ENCODE assay signal across 2 cellular contexts in genomic region chr21:29355043-29355710, GRCh38.
TF ChIP-seq lines count a peak whose summit lies in the region.

No MANE protein-coding gene starts in this region.

TF ChIP-seq in A549, 52 proteins besides CTCF, POLR2A, EP300 and RAD21:
- TF ChIP-seq MAFK (IDR thresholded peaks at IDR 0.05; ENCODE audit: partially characterized antibody), result peak; percentile 17

TF ChIP-seq in K562, 482 proteins besides CTCF, POLR2A, EP300 and RAD21:
- peak; percentile 50; the same call in 1 of the 2 replicates for TF ChIP-seq ZNF316 (IDR thresholded peaks at IDR 0.05)
- 0 out of 2 replicates have a peak, but pooled peaks have one; percentile 18 for TF ChIP-seq TRIM28 (IDR thresholded peaks at IDR 0.05)
- TF ChIP-seq CBX3 (IDR thresholded peaks at IDR 0.05; ENCODE audit: borderline replicate concordance in 1 of 2, low read length in 2 of 2), result peak in 1 of 2 experiments; percentile 59; a peak in 2 of 3 replicates
- TF ChIP-seq, protein P1, sequence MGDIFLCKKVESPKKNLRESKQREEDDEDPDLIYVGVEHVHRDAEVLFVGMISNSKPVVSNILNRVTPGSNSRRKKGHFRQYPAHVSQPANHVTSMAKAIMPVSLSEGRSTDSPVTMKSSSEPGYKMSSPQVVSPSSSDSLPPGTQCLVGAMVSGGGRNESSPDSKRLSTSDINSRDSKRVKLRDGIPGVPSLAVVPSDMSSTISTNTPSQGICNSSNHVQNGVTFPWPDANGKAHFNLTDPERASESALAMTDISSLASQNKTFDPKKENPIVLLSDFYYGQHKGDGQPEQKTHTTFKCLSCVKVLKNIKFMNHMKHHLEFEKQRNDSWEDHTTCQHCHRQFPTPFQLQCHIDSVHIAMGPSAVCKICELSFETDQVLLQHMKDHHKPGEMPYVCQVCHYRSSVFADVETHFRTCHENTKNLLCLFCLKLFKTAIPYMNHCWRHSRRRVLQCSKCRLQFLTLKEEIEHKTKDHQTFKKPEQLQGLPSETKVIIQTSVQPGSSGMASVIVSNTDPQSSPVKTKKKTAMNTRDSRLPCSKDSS (IDR thresholded peaks at IDR 0.05; ENCODE audit: low read depth, partially characterized antibody), result peak; percentile 73
- peak; percentile 64 for TF ChIP-seq NFYB (IDR thresholded peaks at IDR 0.05; ENCODE audit: extremely low read depth, insufficient read length)
- peak; percentile 22 for TF ChIP-seq RBM25 (IDR thresholded peaks at IDR 0.05; ENCODE audit: low read depth, low read length, severe bottlenecking)
- TF ChIP-seq CBX5 (IDR thresholded peaks at IDR 0.05; ENCODE audit: borderline replicate concordance, low read depth), result peak; percentile 71; the same call in 1 of the 2 replicates
- 0 out of 2 replicates have a peak, but pooled peaks have one; percentile 22 for TF ChIP-seq CC2D1A (IDR thresholded peaks at IDR 0.05)
- peak; percentile 56 for TF ChIP-seq ASH1L (IDR thresholded peaks at IDR 0.05; ENCODE audit: borderline replicate concordance, low read depth, partially characterized antibody)
TF ChIP-seq in K562: peak in this region for 9; not testable (repeated sequence) for 473.
